Comparison of ENCODE assay signal across 9 cellular contexts in the genomic region with DNA sequence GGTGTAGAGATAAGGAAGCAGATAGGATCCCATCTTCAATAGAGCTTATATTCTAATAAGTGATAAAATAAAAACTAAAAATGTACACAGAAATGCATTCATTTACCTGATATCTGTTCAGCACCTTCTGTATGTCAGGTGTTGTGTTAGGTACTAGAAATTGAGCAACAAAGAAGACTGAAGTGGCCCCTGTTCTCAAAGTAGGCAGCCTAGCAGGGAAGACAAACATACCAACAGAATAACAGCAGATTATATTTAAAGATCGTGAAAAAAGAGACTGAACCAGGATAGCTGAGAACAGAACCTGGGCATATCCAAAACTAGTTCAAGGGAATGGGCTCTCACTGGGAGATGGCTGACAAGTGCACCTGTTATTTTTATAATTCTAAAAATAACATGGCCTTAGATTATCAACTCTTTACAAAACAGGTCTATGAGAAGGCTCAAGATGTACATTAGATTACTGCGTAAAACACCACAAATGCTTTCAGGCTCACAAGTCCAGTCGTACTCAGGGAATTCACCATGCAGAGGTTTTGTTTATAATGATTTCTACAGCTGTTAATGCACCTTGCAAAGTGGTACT. TPM values are rescaled to one million over a fixed set of nuclear protein-coding genes. Genes with fewer than 3 reads are reported as not detected.
DNase-seq lines count a peak whose midpoint lies in the region; ATAC-seq and TF ChIP-seq lines count a peak whose summit lies in the region.
"Had no signal": no experiment of that assay in that cellular context is flagged by ENCODE, and none has a peak within 500 bp of the region (broad histone marks: within the 10 kb centered on the region; RNA-seq: fewer than 3 reads in every experiment).

No MANE protein-coding gene starts in this region.

- peaks cover 5% of the 10 kb centered on the region for H3K36me3 Mint-ChIP-seq in natural killer cell treated with Interleukin-12 subunit alpha and Interleukin-12 subunit beta and Interleukin-15 and Interleukin-18, amount 100 ng/mL, for 72 hours
- no peaks in the 10 kb centered on the region for H3K36me3 Mint-ChIP-seq in natural killer cell

- H3K27me3 Mint-ChIP-seq in natural killer cell treated with Interleukin-12 subunit alpha and Interleukin-12 subunit beta and Interleukin-15 and Interleukin-18, amount 100 ng/mL, for 72 hours = no peaks in the 10 kb centered on the region
- no peaks in the 10 kb centered on the region for H3K27me3 Mint-ChIP-seq in natural killer cell (ENCODE audit: low read depth in 2 of 2)

- CTCF ChIA-PET in mammary epithelial cell (lab: Charles Lee; ENCODE audit: low non-redundant PET) = no interaction called here

- intact Hi-C loops in natural killer cell (cut with micrococcal nuclease) (no loop called here), mammary epithelial cell (cut with micrococcal nuclease) (no loop called here), aorta (cut with DNase I) (loop anchor here in 1 of 2 donors (5.0 kb wide), 1 partner anchor 40 kb away; no protein-coding TSS in a partner anchor)

- no peak overlapping the region for H3K4me3 Mint-ChIP-seq in natural killer cell treated with Interleukin-12 subunit alpha and Interleukin-12 subunit beta and Interleukin-15 and Interleukin-18, amount 100 ng/mL, for 72 hours
- H3K4me3 Mint-ChIP-seq in natural killer cell = no peak overlapping the region

- H3K79me2 ChIP-seq in mammary epithelial cell (ENCODE audit: insufficient read depth, low read length) = peaks cover 67% of the 10 kb centered on the region

- no peak overlapping the region for H3K9ac ChIP-seq in mammary epithelial cell (ENCODE audit: insufficient read depth, low read length)

- in situ Hi-C loops in mammary epithelial cell (cut with MboI; ENCODE audit: low sequenced_read_pairs in 2 of 2) = no loop called here

- 72% methylated on average over 3 of the region's 3 CpGs for WGBS in mammary epithelial cell (ENCODE audit: low coverage, missing lambda C conversion rate)
- WGBS in aorta, 2 donors = 41 to 46% methylated on average over 3 of the region's 3 CpGs

- H3K27me3 ChIP-seq in mammary epithelial cell (ENCODE audit: insufficient read depth, low read length) (no peaks in the 10 kb centered on the region), muscle layer of duodenum (ENCODE audit: low read depth, low read length) (no peaks in the 10 kb centered on the region), aorta (ENCODE audit: control insufficient read depth in 1 of 2, insufficient read depth in 2 of 2, low read length in 1 of 2) (no peaks in the 10 kb centered on the region)

- TF ChIP-seq CTCF in natural killer cell (IDR thresholded peaks at IDR 0.05) (no peak), mammary epithelial cell (conservative IDR thresholded peaks at IDR 0.05 in 1 of 2, IDR thresholded peaks at IDR 0.05 in 1 of 2; ENCODE audit: extremely low read depth in 1 of 2, insufficient read depth in 1 of 2, low read depth in 1 of 2, low read length in 2 of 2) (no peak)

- BruUV-seq in mammary epithelial cell (replicated peaks; lab: Mats Ljungman, UMichigan) = TSS peak; percentile 28

- H3K27ac Mint-ChIP-seq in natural killer cell treated with Interleukin-12 subunit alpha and Interleukin-12 subunit beta and Interleukin-15 and Interleukin-18, amount 100 ng/mL, for 72 hours = peak overlapping the region; percentile 88 to 95
- no peak overlapping the region for H3K27ac Mint-ChIP-seq in natural killer cell

- ATAC-seq in natural killer cell treated with Interleukin-12 subunit alpha and Interleukin-12 subunit beta and Interleukin-15 and Interleukin-18, amount 100 ng/mL, for 72 hours = no peak
- no peak for ATAC-seq in natural killer cell
- no peak for ATAC-seq in aorta (ENCODE audit: low FRiP score)
- no peak for ATAC-seq in HG02678 (IDR thresholded peaks at IDR 0.05; ENCODE audit: unreplicated experiment)

- no peaks in the 10 kb centered on the region for H4K20me1 ChIP-seq in mammary epithelial cell (ENCODE audit: insufficient read depth, low read length)

- H3K9me3 Mint-ChIP-seq in natural killer cell treated with Interleukin-12 subunit alpha and Interleukin-12 subunit beta and Interleukin-15 and Interleukin-18, amount 100 ng/mL, for 72 hours = no peaks in the 10 kb centered on the region
- H3K9me3 Mint-ChIP-seq in natural killer cell = no peaks in the 10 kb centered on the region

- H3K4me2 ChIP-seq in mammary epithelial cell (ENCODE audit: insufficient read depth, low read depth, low read length) = peak overlapping the region; percentile 60

- H2AFZ ChIP-seq in mammary epithelial cell (ENCODE audit: low read depth, low read length) = no peak overlapping the region

- peaks cover 62 to 66% of the 10 kb centered on the region in 2 donors for H3K4me1 Mint-ChIP-seq in natural killer cell treated with Interleukin-12 subunit alpha and Interleukin-12 subunit beta and Interleukin-15 and Interleukin-18, amount 100 ng/mL, for 72 hours (ENCODE audit: low read depth in 2 of 2)
- H3K4me1 Mint-ChIP-seq in natural killer cell = peaks cover 33 to 35% of the 10 kb centered on the region in 2 donors

- DNase-seq in natural killer cell treated with Interleukin-12 subunit alpha and Interleukin-12 subunit beta and Interleukin-15 and Interleukin-18, amount 100 ng/mL, for 72 hours (ENCODE audit: low spot score) = no peak
- DNase-seq in natural killer cell (no peak), mammary epithelial cell (no peak), aorta (no peak), NAMALWA (ENCODE audit: low spot score) (no peak)
- DNase-seq in effector CD4-positive, alpha-beta T cell = no peak
- DNase-seq: NCI-H1694 had no signal

- H3K27ac ChIP-seq in mammary epithelial cell (ENCODE audit: insufficient read depth, low read depth, low read length) (peak overlapping the region; percentile 98), muscle layer of duodenum (ENCODE audit: low read length) (peak overlapping the region; percentile 81), aorta (ENCODE audit: low read depth in 1 of 2, low read length in 2 of 2) (peak overlapping the region; percentile 90 to 97)

- dilution Hi-C loops in mammary epithelial cell (cut with HindIII; ENCODE audit: low sequenced_read_pairs) = no loop called here

- H3K4me1 ChIP-seq in mammary epithelial cell (ENCODE audit: insufficient read depth, low read length) (peaks cover 51% of the 10 kb centered on the region), muscle layer of duodenum (ENCODE audit: control insufficient read depth in 1 of 2, insufficient read depth in 2 of 2, low read length in 2 of 2) (peaks cover 38% of the 10 kb centered on the region in 2 donors), aorta (ENCODE audit: control insufficient read depth in 1 of 2, insufficient read depth in 2 of 2, low read length in 2 of 2) (peaks cover 12% of the 10 kb centered on the region in 2 donors)

- H3K9me3 ChIP-seq in mammary epithelial cell (replicated peaks; ENCODE audit: insufficient read depth, low read length) (no peaks in the 10 kb centered on the region), muscle layer of duodenum (ENCODE audit: control insufficient read depth in 1 of 2, low read length in 2 of 2) (no peaks in the 10 kb centered on the region), aorta (ENCODE audit: control insufficient read depth, low read length) (no peaks in the 10 kb centered on the region)

- H3K4me3 ChIP-seq in mammary epithelial cell (replicated peaks in 1 of 3; ENCODE audit: insufficient read depth in 1 of 3, low read depth in 2 of 3, low read length in 3 of 3) (no peak overlapping the region), muscle layer of duodenum (ENCODE audit: low read depth in 1 of 2, low read length in 2 of 2) (no peak overlapping the region), aorta (ENCODE audit: low read length in 2 of 2) (no peak overlapping the region)

- H3K36me3 ChIP-seq in mammary epithelial cell (ENCODE audit: insufficient read depth, low read length) (peaks cover 3% of the 10 kb centered on the region), muscle layer of duodenum (ENCODE audit: control insufficient read depth in 1 of 2, insufficient read depth in 2 of 2, low read length in 2 of 2) (peaks cover 0 to 14% of the 10 kb centered on the region in 2 donors), aorta (ENCODE audit: control insufficient read depth in 1 of 2, insufficient read depth in 2 of 2, low read length in 1 of 2) (no peaks in the 10 kb centered on the region)

RNA-seq across cellular contexts. Expression of gene ANO6, which starts 16.3 kb away (rescaled TPM):
- total RNA-seq in natural killer cell treated with Interleukin-12 subunit alpha and Interleukin-12 subunit beta and Interleukin-15 and Interleukin-18, amount 100 ng/mL, for 72 hours = 10 to 100 TPM; 35.2 to 55.1 TPM
- 10 to 100 TPM; 26.6 to 31.0 (median 30.4) TPM for total RNA-seq in natural killer cell
- 10 to 100 TPM; 57.0 to 77.5 TPM for total RNA-seq in mammary epithelial cell
- polyA plus RNA-seq in mammary epithelial cell = 29.4 TPM
- 60.1 TPM for polyA minus RNA-seq in mammary epithelial cell
- 100 to 1,000 TPM in 1 of 2 donors, 10 to 100 TPM in 1; 88.3 to 129 TPM for total RNA-seq in aorta
- polyA plus RNA-seq in aorta = 10 to 100 TPM; 16.0 to 41.0 TPM

Comparison
In these comparisons a context has a peak if more than half of its experiments do, and no peak if none do; other contexts are left out.
1. H3K27ac Mint-ChIP-seq: peak in natural killer cell treated with Interleukin-12 subunit alpha and Interleukin-12 subunit beta and Interleukin-15 and Interleukin-18, amount 100 ng/mL, for 72 hours (2 of 2); none in natural killer cell (0 of 2).
2. Peak in every context shown above with its lines, with median percentiles within 50 percentile points of each other: H3K27ac ChIP-seq.